ENCODE assay signal across 8 cellular contexts in the genomic region with DNA sequence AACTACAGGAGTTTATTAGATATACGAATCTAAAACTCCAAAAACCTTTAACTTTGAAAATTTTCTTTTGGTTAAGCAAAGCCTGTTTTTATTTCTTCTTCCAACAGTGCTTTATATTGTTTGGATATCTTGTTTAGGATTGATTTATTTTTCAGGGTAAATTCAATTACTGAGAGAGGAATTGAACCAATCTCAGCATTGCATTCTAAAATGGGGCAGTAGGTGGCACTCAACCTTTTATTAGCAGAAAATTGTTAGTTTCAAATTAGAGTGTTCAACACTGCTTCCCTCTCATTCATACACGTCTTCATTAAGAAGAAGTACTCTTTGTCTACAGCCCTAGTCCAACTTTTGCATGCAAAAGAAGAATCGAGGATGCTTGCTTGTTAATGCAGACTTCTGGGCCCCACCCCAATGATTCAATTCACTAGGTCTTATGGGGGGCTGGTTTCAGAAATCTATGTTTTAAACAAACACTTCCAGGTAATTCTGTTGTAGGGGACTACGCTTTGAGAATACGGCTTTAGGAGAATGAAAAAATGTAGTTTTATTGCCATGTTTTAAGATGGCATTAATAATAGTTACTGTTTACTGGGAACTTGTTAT. TPM values are rescaled to one million over a fixed set of nuclear protein-coding genes. Genes with fewer than 3 reads are reported as not detected.
DNase-seq lines count a peak whose midpoint lies in the region; ATAC-seq and TF ChIP-seq lines count a peak whose summit lies in the region.

No MANE protein-coding gene starts in this region.

- TF ChIP-seq CTCF in GM12864 (IDR thresholded peaks at IDR 0.05; ENCODE audit: low read depth, low read length, missing control alignments) (peak; percentile 49), MM.1S (IDR thresholded peaks at IDR 0.05; ENCODE audit: low read length) (peak; percentile 54), epithelial cell of esophagus (IDR thresholded peaks at IDR 0.05; ENCODE audit: insufficient read depth, low read depth, low read length, missing control alignments) (peak; percentile 57), ascending aorta (IDR thresholded peaks at IDR 0.05) (peak in 1 of 3 experiments; percentile 22)

- no peaks in the 10 kb centered on the region for H3K9me3 ChIP-seq in MM.1S (replicated peaks; ENCODE audit: insufficient read depth, low read length)
- no peaks in the 10 kb centered on the region for H3K9me3 ChIP-seq in ascending aorta

- H3K4me3 ChIP-seq in GM12864 (ENCODE audit: low read depth, low read length), result no peak overlapping the region
- no peak overlapping the region for H3K4me3 ChIP-seq in MM.1S (ENCODE audit: low read length)
- H3K4me3 ChIP-seq in epithelial cell of esophagus (ENCODE audit: low read length), result no peak overlapping the region
- no peak overlapping the region for H3K4me3 ChIP-seq in ascending aorta

- ATAC-seq in HG03039 (IDR thresholded peaks at IDR 0.05; ENCODE audit: unreplicated experiment), result no peak

- no peaks in the 10 kb centered on the region for H3K9me2 ChIP-seq in MM.1S (replicated peaks; ENCODE audit: insufficient read depth, low read length)

- H3F3A ChIP-seq in MM.1S (ENCODE audit: insufficient read depth, low read length), result no peaks in the 10 kb centered on the region

- H3K36me3 ChIP-seq in MM.1S (replicated peaks; ENCODE audit: insufficient read depth, low read length) (no peaks in the 10 kb centered on the region; the same call in 1 of the 2 replicates), ascending aorta (peaks cover 19 to 36% of the 10 kb centered on the region in 2 donors)

- no peak overlapping the region for H3K4me2 ChIP-seq in MM.1S (ENCODE audit: low read depth, low read length)

- H3K79me2 ChIP-seq in MM.1S (ENCODE audit: low read length), result no peaks in the 10 kb centered on the region

- H3K9ac ChIP-seq in MM.1S (ENCODE audit: low read length), result no peak overlapping the region

- H2AFZ ChIP-seq in MM.1S (ENCODE audit: low read length), result no peak overlapping the region

- no peak overlapping the region for H3K27ac ChIP-seq in MM.1S (ENCODE audit: low read length)
- H3K27ac ChIP-seq in ascending aorta, result no peak overlapping the region

- intact Hi-C loops in ascending aorta (cut with DNase I), result no loop called here

- H3K27me3 ChIP-seq in MM.1S (replicated peaks; ENCODE audit: insufficient read depth, low read length), result no peaks in the 10 kb centered on the region
- no peaks in the 10 kb centered on the region for H3K27me3 ChIP-seq in ascending aorta

- DNase-seq in GM12864 (ENCODE audit: low read depth), result no peak
- DNase-seq in MM.1S, result no peak
- DNase-seq in epithelial cell of esophagus (ENCODE audit: low read depth), result peak; percentile 23
- peak; percentile 48 for DNase-seq in pons (ENCODE audit: low spot score)
- DNase-seq in ascending aorta (ENCODE audit: low spot score in 2 of 2), result no peak
- no peak for DNase-seq in NCI-H2107 (lab: John Stamatoyannopoulos, UW)
- no peak for DNase-seq in NK-92 treated with Interleukin-12 subunit alpha and Interleukin-12 subunit beta, amount 100 ng/mL, for 24 hours (lab: John Stamatoyannopoulos, UW)

- H3K4me1 ChIP-seq in MM.1S (ENCODE audit: low read length) (no peaks in the 10 kb centered on the region), ascending aorta (no peaks in the 10 kb centered on the region)

- H4K20me1 ChIP-seq in MM.1S (ENCODE audit: insufficient read depth, low read length), result no peaks in the 10 kb centered on the region

RNA-seq across cellular contexts. Expression of a gene that starts 26.6 kb away (rescaled TPM):
- total RNA-seq in ascending aorta, result 7.8 TPM

RNA-seq across cellular contexts. Expression of a gene that starts 29.5 kb away (rescaled TPM):
- total RNA-seq in ascending aorta, result 11.0 TPM

RNA-seq across cellular contexts. Expression of a gene that starts 46.0 kb away (rescaled TPM):
- not detected for total RNA-seq in ascending aorta

Comparison
In these comparisons a context has a peak if more than half of its experiments do, and no peak if none do; other contexts are left out.
1. DNase-seq: peak in epithelial cell of esophagus (single experiment) and pons (single experiment); none in GM12864 (single experiment), MM.1S (single experiment), ascending aorta (0 of 2), NCI-H2107 (single experiment) and NK-92 treated with Interleukin-12 subunit alpha and Interleukin-12 subunit beta, amount 100 ng/mL, for 24 hours (single experiment).